3 cellular contexts compared by ENCODE assay signal in the genomic region with DNA sequence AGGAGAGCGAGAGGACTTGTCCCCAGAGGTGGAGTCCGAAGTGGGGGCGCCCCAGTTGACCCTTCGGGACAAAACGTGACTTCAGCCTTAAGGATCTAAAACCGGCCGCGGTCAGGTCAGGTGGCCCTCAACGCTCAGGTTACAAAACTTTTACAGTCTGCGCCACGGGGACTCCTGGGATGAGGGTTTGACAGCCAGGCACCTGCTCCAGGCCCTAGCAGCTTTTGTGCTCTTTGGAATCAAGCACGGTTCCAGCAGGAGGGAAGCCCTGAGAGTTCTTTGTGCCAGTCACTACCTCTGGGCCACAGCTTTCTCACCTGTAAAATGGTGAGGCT.
TF ChIP-seq lines count a peak whose summit lies in the region.

No MANE protein-coding gene starts in this region.

TF ChIP-seq in endothelial cell of umbilical vein, 7 proteins besides CTCF, POLR2A, EP300 and RAD21:
- TF ChIP-seq JUN (IDR thresholded peaks at IDR 0.05; ENCODE audit: borderline replicate concordance, insufficient read depth, insufficient read length, low read depth) = no peak
- TF ChIP-seq, protein P1, sequence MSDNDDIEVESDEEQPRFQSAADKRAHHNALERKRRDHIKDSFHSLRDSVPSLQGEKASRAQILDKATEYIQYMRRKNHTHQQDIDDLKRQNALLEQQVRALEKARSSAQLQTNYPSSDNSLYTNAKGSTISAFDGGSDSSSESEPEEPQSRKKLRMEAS (IDR thresholded peaks at IDR 0.05; ENCODE audit: insufficient read depth, insufficient read length) = no peak
- no peak for TF ChIP-seq FOS (IDR thresholded peaks at IDR 0.05; ENCODE audit: borderline replicate concordance, insufficient read depth, low read length)
- no peak for TF ChIP-seq POLR2AphosphoS5 (IDR thresholded peaks at IDR 0.05; ENCODE audit: insufficient read depth, low read depth, low read length)
- no peak for TF ChIP-seq GATA2 (IDR thresholded peaks at IDR 0.05; ENCODE audit: insufficient read depth, insufficient read length, low read depth, low read length)
- TF ChIP-seq EZH2 (IDR thresholded peaks at IDR 0.05; ENCODE audit: borderline replicate concordance, low read depth, low read length, severe bottlenecking) = no peak
- TF ChIP-seq MYC (IDR thresholded peaks at IDR 0.05; ENCODE audit: low read depth, low read length) = no peak

TF ChIP-seq in neural cell, 6 proteins besides CTCF, POLR2A, EP300 and RAD21:
- no peak for TF ChIP-seq EZH2 (IDR thresholded peaks at IDR 0.05; ENCODE audit: borderline replicate concordance, insufficient read depth, low read length, poor library complexity, severe bottlenecking)
- TF ChIP-seq TAF1 (IDR thresholded peaks at IDR 0.05; ENCODE audit: low read depth) = no peak
- no peak for TF ChIP-seq SMC3 (conservative IDR thresholded peaks at IDR 0.05; ENCODE audit: poor library complexity)
- TF ChIP-seq POLR2AphosphoS5 (IDR thresholded peaks at IDR 0.05) = no peak
- TF ChIP-seq, protein P2, sequence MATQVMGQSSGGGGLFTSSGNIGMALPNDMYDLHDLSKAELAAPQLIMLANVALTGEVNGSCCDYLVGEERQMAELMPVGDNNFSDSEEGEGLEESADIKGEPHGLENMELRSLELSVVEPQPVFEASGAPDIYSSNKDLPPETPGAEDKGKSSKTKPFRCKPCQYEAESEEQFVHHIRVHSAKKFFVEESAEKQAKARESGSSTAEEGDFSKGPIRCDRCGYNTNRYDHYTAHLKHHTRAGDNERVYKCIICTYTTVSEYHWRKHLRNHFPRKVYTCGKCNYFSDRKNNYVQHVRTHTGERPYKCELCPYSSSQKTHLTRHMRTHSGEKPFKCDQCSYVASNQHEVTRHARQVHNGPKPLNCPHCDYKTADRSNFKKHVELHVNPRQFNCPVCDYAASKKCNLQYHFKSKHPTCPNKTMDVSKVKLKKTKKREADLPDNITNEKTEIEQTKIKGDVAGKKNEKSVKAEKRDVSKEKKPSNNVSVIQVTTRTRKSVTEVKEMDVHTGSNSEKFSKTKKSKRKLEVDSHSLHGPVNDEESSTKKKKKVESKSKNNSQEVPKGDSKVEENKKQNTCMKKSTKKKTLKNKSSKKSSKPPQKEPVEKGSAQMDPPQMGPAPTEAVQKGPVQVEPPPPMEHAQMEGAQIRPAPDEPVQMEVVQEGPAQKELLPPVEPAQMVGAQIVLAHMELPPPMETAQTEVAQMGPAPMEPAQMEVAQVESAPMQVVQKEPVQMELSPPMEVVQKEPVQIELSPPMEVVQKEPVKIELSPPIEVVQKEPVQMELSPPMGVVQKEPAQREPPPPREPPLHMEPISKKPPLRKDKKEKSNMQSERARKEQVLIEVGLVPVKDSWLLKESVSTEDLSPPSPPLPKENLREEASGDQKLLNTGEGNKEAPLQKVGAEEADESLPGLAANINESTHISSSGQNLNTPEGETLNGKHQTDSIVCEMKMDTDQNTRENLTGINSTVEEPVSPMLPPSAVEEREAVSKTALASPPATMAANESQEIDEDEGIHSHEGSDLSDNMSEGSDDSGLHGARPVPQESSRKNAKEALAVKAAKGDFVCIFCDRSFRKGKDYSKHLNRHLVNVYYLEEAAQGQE (IDR thresholded peaks at IDR 0.05; ENCODE audit: borderline replicate concordance) = no peak
- TF ChIP-seq MXI1 (conservative IDR thresholded peaks at IDR 0.05; ENCODE audit: poor library complexity, severe bottlenecking) = no peak

TF ChIP-seq in HEK293T, 16 proteins besides CTCF, POLR2A, EP300 and RAD21:
- TF ChIP-seq ELF4 (IDR thresholded peaks at IDR 0.05) (no peak), ARNT (IDR thresholded peaks at IDR 0.05) (no peak), ZNF384 (IDR thresholded peaks at IDR 0.05) (no peak), FOXK2 (IDR thresholded peaks at IDR 0.05) (no peak), LEF1 (IDR thresholded peaks at IDR 0.05; ENCODE audit: borderline replicate concordance) (no peak), FOXM1 (IDR thresholded peaks at IDR 0.05; ENCODE audit: borderline replicate concordance) (no peak), NFRKB (IDR thresholded peaks at IDR 0.05) (no peak), FOXA1 (IDR thresholded peaks at IDR 0.05) (no peak), SUZ12 (IDR thresholded peaks at IDR 0.05) (no peak), L3MBTL2 (conservative IDR thresholded peaks at IDR 0.05) (no peak), CTBP1 (IDR thresholded peaks at IDR 0.05; ENCODE audit: borderline replicate concordance) (no peak), HDGF (IDR thresholded peaks at IDR 0.05; ENCODE audit: borderline replicate concordance) (no peak), BHLHE40 (IDR thresholded peaks at IDR 0.05; ENCODE audit: borderline replicate concordance) (no peak), TARDBP (IDR thresholded peaks at IDR 0.05) (no peak), SP1 (IDR thresholded peaks at IDR 0.05) (no peak)
- TF ChIP-seq, protein P3, sequence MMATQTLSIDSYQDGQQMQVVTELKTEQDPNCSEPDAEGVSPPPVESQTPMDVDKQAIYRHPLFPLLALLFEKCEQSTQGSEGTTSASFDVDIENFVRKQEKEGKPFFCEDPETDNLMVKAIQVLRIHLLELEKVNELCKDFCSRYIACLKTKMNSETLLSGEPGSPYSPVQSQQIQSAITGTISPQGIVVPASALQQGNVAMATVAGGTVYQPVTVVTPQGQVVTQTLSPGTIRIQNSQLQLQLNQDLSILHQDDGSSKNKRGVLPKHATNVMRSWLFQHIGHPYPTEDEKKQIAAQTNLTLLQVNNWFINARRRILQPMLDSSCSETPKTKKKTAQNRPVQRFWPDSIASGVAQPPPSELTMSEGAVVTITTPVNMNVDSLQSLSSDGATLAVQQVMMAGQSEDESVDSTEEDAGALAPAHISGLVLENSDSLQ (IDR thresholded peaks at IDR 0.05) = no peak
